13 cellular contexts compared by ENCODE assay signal in genomic region chr17:17661834-17662233, GRCh38. TPM values are rescaled to one million over a fixed set of nuclear protein-coding genes. Genes with fewer than 3 reads are reported as not detected.
DNase-seq lines count a peak whose midpoint lies in the region; ATAC-seq and TF ChIP-seq lines count a peak whose summit lies in the region.
"Had no signal": no experiment of that assay in that cellular context is flagged by ENCODE, and none has a peak within 500 bp of the region (broad histone marks: within the 10 kb centered on the region; RNA-seq: fewer than 3 reads in every experiment).

No MANE protein-coding gene starts in this region.

- no peak overlapping the region for H3K27ac Mint-ChIP-seq in endothelial cell (ENCODE audit: unreplicated experiment)
- H3K27ac Mint-ChIP-seq in type B pancreatic cell, result no peak overlapping the region

- H3K4me3 Mint-ChIP-seq in endothelial cell (ENCODE audit: unreplicated experiment), result no peak overlapping the region
- no peak overlapping the region for H3K4me3 Mint-ChIP-seq in type B pancreatic cell

- intact Hi-C loops in left ventricle myocardium superior (cut with micrococcal nuclease), result no loop called here

- H3K4me1 ChIP-seq in OCI-LY3 (ENCODE audit: low read length), result peaks cover 29% of the 10 kb centered on the region

- TF ChIP-seq CTCF in OCI-LY3 (IDR thresholded peaks at IDR 0.05; ENCODE audit: low read depth, low read length) (no peak), endothelial cell (IDR thresholded peaks at IDR 0.05; ENCODE audit: unreplicated experiment) (peak; percentile 67), type B pancreatic cell (conservative IDR thresholded peaks at IDR 0.05) (peak; percentile 72)

- H3K36me3 Mint-ChIP-seq in endothelial cell (ENCODE audit: low read depth, unreplicated experiment) (no peaks in the 10 kb centered on the region), type B pancreatic cell (no peaks in the 10 kb centered on the region)

- H3K4me3 ChIP-seq in OCI-LY3 (ENCODE audit: low read length), result no peak overlapping the region
- H3K4me3 ChIP-seq: lung had no signal

- H2AFZ ChIP-seq in OCI-LY3 (ENCODE audit: low read depth, low read length), result no peak overlapping the region

- no peaks in the 10 kb centered on the region for H3K9me3 ChIP-seq in OCI-LY3 (ENCODE audit: insufficient read depth, low read length)

- no peaks in the 10 kb centered on the region for H4K20me1 ChIP-seq in OCI-LY3 (ENCODE audit: insufficient read depth, low read length)

- H3K79me2 ChIP-seq in OCI-LY3 (ENCODE audit: low read length), result no peaks in the 10 kb centered on the region

- peak overlapping the region; percentile 92 for H3K4me2 ChIP-seq in OCI-LY3 (ENCODE audit: low read length)

- no peak overlapping the region for H3K9ac ChIP-seq in OCI-LY3 (ENCODE audit: low read length)

- H3K4me1 Mint-ChIP-seq in endothelial cell (ENCODE audit: unreplicated experiment) (peaks cover 11% of the 10 kb centered on the region), type B pancreatic cell (ENCODE audit: unreplicated experiment) (peaks cover 28% of the 10 kb centered on the region)

- H3K9me3 Mint-ChIP-seq in endothelial cell (ENCODE audit: unreplicated experiment) (no peaks in the 10 kb centered on the region), type B pancreatic cell (peaks cover 10% of the 10 kb centered on the region)

- H3K27me3 Mint-ChIP-seq in endothelial cell (ENCODE audit: unreplicated experiment) (peaks cover 10% of the 10 kb centered on the region), type B pancreatic cell (no peaks in the 10 kb centered on the region)

- DNase-seq in NCI-H82 (lab: John Stamatoyannopoulos, UW) (peak; percentile 52), NCI-H82 treated with DMSO at 0.1 percent for 48 hours (lab: John Stamatoyannopoulos, UW; ENCODE audit: unreplicated experiment) (no peak), endothelial cell (ENCODE audit: low spot score) (no peak), type B pancreatic cell (ENCODE audit: extremely low spot score, unreplicated experiment) (no peak), left ventricle myocardium superior (no peak)
- DNase-seq in activated CD4-positive, alpha-beta T cell treated with anti-CD3 and anti-CD28 coated beads for 1 hour, result no peak
- DNase-seq in activated CD4-positive, CD25-positive, alpha-beta regulatory T cell treated with anti-CD3 and anti-CD28 coated beads, Interleukin-2, amount 50 U/mL, for 72 hours, result no peak
- DNase-seq: activated gamma-delta T cell treated with Interleukin-2 at 50 U/mL for 16 hours, DMS 273 treated with DMSO at 0.1 percent for 48 hours, hypothalamus, NCI-H2227 treated with DMSO at 0.1 percent for 48 hours had no signal

- no peaks in the 10 kb centered on the region for H3K27me3 ChIP-seq in OCI-LY3 (ENCODE audit: low read depth, low read length)

- no peaks in the 10 kb centered on the region for H3K36me3 ChIP-seq in OCI-LY3 (replicated peaks; ENCODE audit: low read depth, low read length)

- no peak for ATAC-seq in left ventricle myocardium superior

- no peak overlapping the region for H3K27ac ChIP-seq in OCI-LY3 (ENCODE audit: low read length)

RNA-seq across cellular contexts. Expression of gene RAI1, which starts 19.4 kb away (rescaled TPM):
- total RNA-seq in endothelial cell (ENCODE audit: unreplicated experiment) (46.2 TPM), type B pancreatic cell (ENCODE audit: low replicate concordance) (61.1 and 61.3 TPM in 2 replicates), left ventricle myocardium superior (30.1 TPM)
